In genomic region chr12:64459388-64460024, GRCh38 we compare ENCODE assay signal across 1 cellular context.
TF ChIP-seq lines count a peak whose summit lies in the region.

No MANE protein-coding gene starts in this region.

TF ChIP-seq in HepG2, 621 proteins besides CTCF, POLR2A, EP300 and RAD21:
- TF ChIP-seq ELF3 (CRISPR knock-in tag; IDR thresholded peaks at IDR 0.05) (0 out of 2 replicates have a peak, but pooled peaks have one; percentile 23), CREB3 (CRISPR knock-in tag; IDR thresholded peaks at IDR 0.05) (no peak)
